In genomic region chr14:50756300-50756699, GRCh38 we compare ENCODE assay signal across 1 cellular context.
TF ChIP-seq lines count a peak whose summit lies in the region.

No MANE protein-coding gene starts in this region.

TF ChIP-seq in GM12878, 131 proteins besides CTCF, POLR2A, EP300 and RAD21 (continued from another document and continues in another):
- TF ChIP-seq GATAD2B (conservative IDR thresholded peaks at IDR 0.05; ENCODE audit: low read depth) (no peak), ZNF217 (IDR thresholded peaks at IDR 0.05) (no peak), BRCA1 (IDR thresholded peaks at IDR 0.05; ENCODE audit: low read depth, low read length) (no peak), POLR2AphosphoS2 (IDR thresholded peaks at IDR 0.05; ENCODE audit: low read depth, low read length) (no peak), CBX3 (IDR thresholded peaks at IDR 0.05; ENCODE audit: borderline replicate concordance, low read depth) (no peak), RCOR1 (conservative IDR thresholded peaks at IDR 0.05; ENCODE audit: low read depth, low read length) (no peak), PML (IDR thresholded peaks at IDR 0.05; ENCODE audit: low read length) (no peak), JUNB (IDR thresholded peaks at IDR 0.05) (no peak), TCF7 (IDR thresholded peaks at IDR 0.05; ENCODE audit: borderline replicate concordance) (no peak), SUZ12 (IDR thresholded peaks at IDR 0.05; ENCODE audit: unreplicated experiment) (no peak), JUND (IDR thresholded peaks at IDR 0.05; ENCODE audit: low read depth, low read length) (no peak), HDAC2 (IDR thresholded peaks at IDR 0.05) (no peak), MEF2A (IDR thresholded peaks at IDR 0.05; ENCODE audit: insufficient read depth, low read depth, low read length) (no peak), SIX5 (IDR thresholded peaks at IDR 0.05; ENCODE audit: low read depth, low read length, severe bottlenecking) (no peak), CREB1 (IDR thresholded peaks at IDR 0.05; ENCODE audit: low read depth) (peak; percentile 95), KDM1A (IDR thresholded peaks at IDR 0.05; ENCODE audit: borderline replicate concordance) (no peak), NR2F1 (conservative IDR thresholded peaks at IDR 0.05) (no peak), FOXM1 (IDR thresholded peaks at IDR 0.05; ENCODE audit: low read depth, low read length) (no peak), STAT3 (IDR thresholded peaks at IDR 0.05; ENCODE audit: low read depth, low read length) (no peak), ETV6 (conservative IDR thresholded peaks at IDR 0.05 in 1 of 2, IDR thresholded peaks at IDR 0.05 in 1 of 2; ENCODE audit: borderline replicate concordance in 1 of 2, low read depth in 1 of 2) (no peak), NFXL1 (IDR thresholded peaks at IDR 0.05; ENCODE audit: borderline replicate concordance) (no peak), FOXK2 (IDR thresholded peaks at IDR 0.05) (no peak), KAT2A (conservative IDR thresholded peaks at IDR 0.05; ENCODE audit: control insufficient read depth, low read depth, low read length) (no peak), IKZF2 (IDR thresholded peaks at IDR 0.05) (peak in 1 of 2 experiments; percentile 20; a peak in 1 of 4 replicates), MEF2B (IDR thresholded peaks at IDR 0.05; ENCODE audit: partially characterized antibody, poor library complexity, severe bottlenecking) (no peak), ELK1 (IDR thresholded peaks at IDR 0.05; ENCODE audit: low read depth, low read length) (no peak), NRF1 (conservative IDR thresholded peaks at IDR 0.05; ENCODE audit: low read depth, low read length) (no peak), WRNIP1 (IDR thresholded peaks at IDR 0.05; ENCODE audit: borderline replicate concordance, low read depth, low read length) (no peak), SMC3 (IDR thresholded peaks at IDR 0.05; ENCODE audit: borderline replicate concordance, low read length) (no peak), CBFB (IDR thresholded peaks at IDR 0.05; ENCODE audit: low read depth) (no peak), ZBED1 (IDR thresholded peaks at IDR 0.05; ENCODE audit: borderline replicate concordance) (no peak), ZZZ3 (IDR thresholded peaks at IDR 0.05; ENCODE audit: control insufficient read depth, insufficient read length, low read depth) (no peak), LARP7 (IDR thresholded peaks at IDR 0.05) (no peak), SREBF2 (IDR thresholded peaks at IDR 0.05; ENCODE audit: low read length) (no peak), CHD1 (IDR thresholded peaks at IDR 0.05; ENCODE audit: low read depth, low read length) (no peak), HDGF (IDR thresholded peaks at IDR 0.05) (no peak), ZSCAN29 (IDR thresholded peaks at IDR 0.05) (no peak)
- TF ChIP-seq, protein P1, sequence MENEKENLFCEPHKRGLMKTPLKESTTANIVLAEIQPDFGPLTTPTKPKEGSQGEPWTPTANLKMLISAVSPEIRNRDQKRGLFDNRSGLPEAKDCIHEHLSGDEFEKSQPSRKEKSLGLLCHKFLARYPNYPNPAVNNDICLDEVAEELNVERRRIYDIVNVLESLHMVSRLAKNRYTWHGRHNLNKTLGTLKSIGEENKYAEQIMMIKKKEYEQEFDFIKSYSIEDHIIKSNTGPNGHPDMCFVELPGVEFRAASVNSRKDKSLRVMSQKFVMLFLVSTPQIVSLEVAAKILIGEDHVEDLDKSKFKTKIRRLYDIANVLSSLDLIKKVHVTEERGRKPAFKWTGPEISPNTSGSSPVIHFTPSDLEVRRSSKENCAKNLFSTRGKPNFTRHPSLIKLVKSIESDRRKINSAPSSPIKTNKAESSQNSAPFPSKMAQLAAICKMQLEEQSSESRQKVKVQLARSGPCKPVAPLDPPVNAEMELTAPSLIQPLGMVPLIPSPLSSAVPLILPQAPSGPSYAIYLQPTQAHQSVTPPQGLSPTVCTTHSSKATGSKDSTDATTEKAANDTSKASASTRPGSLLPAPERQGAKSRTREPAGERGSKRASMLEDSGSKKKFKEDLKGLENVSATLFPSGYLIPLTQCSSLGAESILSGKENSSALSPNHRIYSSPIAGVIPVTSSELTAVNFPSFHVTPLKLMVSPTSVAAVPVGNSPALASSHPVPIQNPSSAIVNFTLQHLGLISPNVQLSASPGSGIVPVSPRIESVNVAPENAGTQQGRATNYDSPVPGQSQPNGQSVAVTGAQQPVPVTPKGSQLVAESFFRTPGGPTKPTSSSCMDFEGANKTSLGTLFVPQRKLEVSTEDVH (IDR thresholded peaks at IDR 0.05; ENCODE audit: low read depth, partially characterized antibody), result no peak
- TF ChIP-seq, protein P2, sequence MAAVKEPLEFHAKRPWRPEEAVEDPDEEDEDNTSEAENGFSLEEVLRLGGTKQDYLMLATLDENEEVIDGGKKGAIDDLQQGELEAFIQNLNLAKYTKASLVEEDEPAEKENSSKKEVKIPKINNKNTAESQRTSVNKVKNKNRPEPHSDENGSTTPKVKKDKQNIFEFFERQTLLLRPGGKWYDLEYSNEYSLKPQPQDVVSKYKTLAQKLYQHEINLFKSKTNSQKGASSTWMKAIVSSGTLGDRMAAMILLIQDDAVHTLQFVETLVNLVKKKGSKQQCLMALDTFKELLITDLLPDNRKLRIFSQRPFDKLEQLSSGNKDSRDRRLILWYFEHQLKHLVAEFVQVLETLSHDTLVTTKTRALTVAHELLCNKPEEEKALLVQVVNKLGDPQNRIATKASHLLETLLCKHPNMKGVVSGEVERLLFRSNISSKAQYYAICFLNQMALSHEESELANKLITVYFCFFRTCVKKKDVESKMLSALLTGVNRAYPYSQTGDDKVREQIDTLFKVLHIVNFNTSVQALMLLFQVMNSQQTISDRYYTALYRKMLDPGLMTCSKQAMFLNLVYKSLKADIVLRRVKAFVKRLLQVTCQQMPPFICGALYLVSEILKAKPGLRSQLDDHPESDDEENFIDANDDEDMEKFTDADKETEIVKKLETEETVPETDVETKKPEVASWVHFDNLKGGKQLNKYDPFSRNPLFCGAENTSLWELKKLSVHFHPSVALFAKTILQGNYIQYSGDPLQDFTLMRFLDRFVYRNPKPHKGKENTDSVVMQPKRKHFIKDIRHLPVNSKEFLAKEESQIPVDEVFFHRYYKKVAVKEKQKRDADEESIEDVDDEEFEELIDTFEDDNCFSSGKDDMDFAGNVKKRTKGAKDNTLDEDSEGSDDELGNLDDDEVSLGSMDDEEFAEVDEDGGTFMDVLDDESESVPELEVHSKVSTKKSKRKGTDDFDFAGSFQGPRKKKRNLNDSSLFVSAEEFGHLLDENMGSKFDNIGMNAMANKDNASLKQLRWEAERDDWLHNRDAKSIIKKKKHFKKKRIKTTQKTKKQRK (IDR thresholded peaks at IDR 0.05; ENCODE audit: low read depth, low read length), result no peak
- TF ChIP-seq, protein P3, sequence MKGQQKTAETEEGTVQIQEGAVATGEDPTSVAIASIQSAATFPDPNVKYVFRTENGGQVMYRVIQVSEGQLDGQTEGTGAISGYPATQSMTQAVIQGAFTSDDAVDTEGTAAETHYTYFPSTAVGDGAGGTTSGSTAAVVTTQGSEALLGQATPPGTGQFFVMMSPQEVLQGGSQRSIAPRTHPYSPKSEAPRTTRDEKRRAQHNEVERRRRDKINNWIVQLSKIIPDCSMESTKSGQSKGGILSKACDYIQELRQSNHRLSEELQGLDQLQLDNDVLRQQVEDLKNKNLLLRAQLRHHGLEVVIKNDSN (IDR thresholded peaks at IDR 0.05; ENCODE audit: borderline replicate concordance, extremely low read length, insufficient read depth, low read depth, low read length), result peak; percentile 36
- TF ChIP-seq, protein P4, sequence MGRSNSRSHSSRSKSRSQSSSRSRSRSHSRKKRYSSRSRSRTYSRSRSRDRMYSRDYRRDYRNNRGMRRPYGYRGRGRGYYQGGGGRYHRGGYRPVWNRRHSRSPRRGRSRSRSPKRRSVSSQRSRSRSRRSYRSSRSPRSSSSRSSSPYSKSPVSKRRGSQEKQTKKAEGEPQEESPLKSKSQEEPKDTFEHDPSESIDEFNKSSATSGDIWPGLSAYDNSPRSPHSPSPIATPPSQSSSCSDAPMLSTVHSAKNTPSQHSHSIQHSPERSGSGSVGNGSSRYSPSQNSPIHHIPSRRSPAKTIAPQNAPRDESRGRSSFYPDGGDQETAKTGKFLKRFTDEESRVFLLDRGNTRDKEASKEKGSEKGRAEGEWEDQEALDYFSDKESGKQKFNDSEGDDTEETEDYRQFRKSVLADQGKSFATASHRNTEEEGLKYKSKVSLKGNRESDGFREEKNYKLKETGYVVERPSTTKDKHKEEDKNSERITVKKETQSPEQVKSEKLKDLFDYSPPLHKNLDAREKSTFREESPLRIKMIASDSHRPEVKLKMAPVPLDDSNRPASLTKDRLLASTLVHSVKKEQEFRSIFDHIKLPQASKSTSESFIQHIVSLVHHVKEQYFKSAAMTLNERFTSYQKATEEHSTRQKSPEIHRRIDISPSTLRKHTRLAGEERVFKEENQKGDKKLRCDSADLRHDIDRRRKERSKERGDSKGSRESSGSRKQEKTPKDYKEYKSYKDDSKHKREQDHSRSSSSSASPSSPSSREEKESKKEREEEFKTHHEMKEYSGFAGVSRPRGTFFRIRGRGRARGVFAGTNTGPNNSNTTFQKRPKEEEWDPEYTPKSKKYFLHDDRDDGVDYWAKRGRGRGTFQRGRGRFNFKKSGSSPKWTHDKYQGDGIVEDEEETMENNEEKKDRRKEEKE (IDR thresholded peaks at IDR 0.05), result no peak
- TF ChIP-seq, protein P5, sequence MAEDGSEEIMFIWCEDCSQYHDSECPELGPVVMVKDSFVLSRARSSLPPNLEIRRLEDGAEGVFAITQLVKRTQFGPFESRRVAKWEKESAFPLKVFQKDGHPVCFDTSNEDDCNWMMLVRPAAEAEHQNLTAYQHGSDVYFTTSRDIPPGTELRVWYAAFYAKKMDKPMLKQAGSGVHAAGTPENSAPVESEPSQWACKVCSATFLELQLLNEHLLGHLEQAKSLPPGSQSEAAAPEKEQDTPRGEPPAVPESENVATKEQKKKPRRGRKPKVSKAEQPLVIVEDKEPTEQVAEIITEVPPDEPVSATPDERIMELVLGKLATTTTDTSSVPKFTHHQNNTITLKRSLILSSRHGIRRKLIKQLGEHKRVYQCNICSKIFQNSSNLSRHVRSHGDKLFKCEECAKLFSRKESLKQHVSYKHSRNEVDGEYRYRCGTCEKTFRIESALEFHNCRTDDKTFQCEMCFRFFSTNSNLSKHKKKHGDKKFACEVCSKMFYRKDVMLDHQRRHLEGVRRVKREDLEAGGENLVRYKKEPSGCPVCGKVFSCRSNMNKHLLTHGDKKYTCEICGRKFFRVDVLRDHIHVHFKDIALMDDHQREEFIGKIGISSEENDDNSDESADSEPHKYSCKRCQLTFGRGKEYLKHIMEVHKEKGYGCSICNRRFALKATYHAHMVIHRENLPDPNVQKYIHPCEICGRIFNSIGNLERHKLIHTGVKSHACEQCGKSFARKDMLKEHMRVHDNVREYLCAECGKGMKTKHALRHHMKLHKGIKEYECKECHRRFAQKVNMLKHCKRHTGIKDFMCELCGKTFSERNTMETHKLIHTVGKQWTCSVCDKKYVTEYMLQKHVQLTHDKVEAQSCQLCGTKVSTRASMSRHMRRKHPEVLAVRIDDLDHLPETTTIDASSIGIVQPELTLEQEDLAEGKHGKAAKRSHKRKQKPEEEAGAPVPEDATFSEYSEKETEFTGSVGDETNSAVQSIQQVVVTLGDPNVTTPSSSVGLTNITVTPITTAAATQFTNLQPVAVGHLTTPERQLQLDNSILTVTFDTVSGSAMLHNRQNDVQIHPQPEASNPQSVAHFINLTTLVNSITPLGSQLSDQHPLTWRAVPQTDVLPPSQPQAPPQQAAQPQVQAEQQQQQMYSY (CRISPR knock-in tag; IDR thresholded peaks at IDR 0.05), result no peak
- TF ChIP-seq, protein P6, sequence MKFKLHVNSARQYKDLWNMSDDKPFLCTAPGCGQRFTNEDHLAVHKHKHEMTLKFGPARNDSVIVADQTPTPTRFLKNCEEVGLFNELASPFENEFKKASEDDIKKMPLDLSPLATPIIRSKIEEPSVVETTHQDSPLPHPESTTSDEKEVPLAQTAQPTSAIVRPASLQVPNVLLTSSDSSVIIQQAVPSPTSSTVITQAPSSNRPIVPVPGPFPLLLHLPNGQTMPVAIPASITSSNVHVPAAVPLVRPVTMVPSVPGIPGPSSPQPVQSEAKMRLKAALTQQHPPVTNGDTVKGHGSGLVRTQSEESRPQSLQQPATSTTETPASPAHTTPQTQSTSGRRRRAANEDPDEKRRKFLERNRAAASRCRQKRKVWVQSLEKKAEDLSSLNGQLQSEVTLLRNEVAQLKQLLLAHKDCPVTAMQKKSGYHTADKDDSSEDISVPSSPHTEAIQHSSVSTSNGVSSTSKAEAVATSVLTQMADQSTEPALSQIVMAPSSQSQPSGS (IDR thresholded peaks at IDR 0.05; ENCODE audit: low read length), result no peak
- TF ChIP-seq, protein P7, sequence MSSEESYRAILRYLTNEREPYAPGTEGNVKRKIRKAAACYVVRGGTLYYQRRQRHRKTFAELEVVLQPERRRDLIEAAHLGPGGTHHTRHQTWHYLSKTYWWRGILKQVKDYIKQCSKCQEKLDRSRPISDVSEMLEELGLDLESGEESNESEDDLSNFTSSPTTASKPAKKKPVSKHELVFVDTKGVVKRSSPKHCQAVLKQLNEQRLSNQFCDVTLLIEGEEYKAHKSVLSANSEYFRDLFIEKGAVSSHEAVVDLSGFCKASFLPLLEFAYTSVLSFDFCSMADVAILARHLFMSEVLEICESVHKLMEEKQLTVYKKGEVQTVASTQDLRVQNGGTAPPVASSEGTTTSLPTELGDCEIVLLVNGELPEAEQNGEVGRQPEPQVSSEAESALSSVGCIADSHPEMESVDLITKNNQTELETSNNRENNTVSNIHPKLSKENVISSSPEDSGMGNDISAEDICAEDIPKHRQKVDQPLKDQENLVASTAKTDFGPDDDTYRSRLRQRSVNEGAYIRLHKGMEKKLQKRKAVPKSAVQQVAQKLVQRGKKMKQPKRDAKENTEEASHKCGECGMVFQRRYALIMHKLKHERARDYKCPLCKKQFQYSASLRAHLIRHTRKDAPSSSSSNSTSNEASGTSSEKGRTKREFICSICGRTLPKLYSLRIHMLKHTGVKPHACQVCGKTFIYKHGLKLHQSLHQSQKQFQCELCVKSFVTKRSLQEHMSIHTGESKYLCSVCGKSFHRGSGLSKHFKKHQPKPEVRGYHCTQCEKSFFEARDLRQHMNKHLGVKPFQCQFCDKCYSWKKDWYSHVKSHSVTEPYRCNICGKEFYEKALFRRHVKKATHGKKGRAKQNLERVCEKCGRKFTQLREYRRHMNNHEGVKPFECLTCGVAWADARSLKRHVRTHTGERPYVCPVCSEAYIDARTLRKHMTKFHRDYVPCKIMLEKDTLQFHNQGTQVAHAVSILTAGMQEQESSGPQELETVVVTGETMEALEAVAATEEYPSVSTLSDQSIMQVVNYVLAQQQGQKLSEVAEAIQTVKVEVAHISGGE (CRISPR knock-in tag; IDR thresholded peaks at IDR 0.05), result no peak
